ENCODE assay signal across 34 cellular contexts in the genomic region with DNA sequence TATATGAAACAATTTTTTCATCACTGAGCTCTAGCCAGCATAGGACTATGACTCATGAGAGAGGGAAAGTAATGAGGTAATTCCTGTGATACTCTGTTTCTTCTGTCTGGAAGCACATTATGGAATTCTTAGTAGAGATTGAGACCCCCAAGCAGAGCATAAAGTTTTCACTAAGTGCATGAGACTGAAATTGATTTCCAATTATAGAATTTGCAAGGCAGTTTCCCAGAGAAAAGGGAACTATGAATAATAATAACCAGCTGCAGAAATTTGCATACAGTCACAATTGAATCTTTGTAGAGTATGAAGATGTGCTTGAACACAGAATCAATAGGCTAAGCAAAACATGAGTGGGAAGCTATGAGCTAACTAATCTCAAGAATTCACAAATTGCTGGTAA.
DNase-seq lines count a peak whose midpoint lies in the region; ATAC-seq, FAIRE-seq and TF ChIP-seq lines count a peak whose summit lies in the region.
"Had no signal": no experiment of that assay in that cellular context is flagged by ENCODE, and none has a peak within 500 bp of the region (broad histone marks: within the 10 kb centered on the region; RNA-seq: fewer than 3 reads in every experiment).

No MANE protein-coding gene starts in this region.

- TF ChIP-seq RAD21 in HepG2 (CRISPR knock-in tag; IDR thresholded peaks at IDR 0.05) = no peak

- POLR2A ChIA-PET in HepG2 (lab: Yijun Ruan, JAX) = no interaction called here
- POLR2A ChIA-PET in activated CD8-positive, alpha-beta T cell treated with anti-CD3 and anti-CD28 coated beads, Interleukin-2, amount 10 ng/mL, durations not matched to agents 7 days and 5 days (lab: Charles Lee) = no interaction called here

- H3K36me3 ChIP-seq in bronchial epithelial cell (ENCODE audit: control insufficient read depth, insufficient read depth, low read length) = no peaks in the 10 kb centered on the region
- H3K36me3 ChIP-seq in gastroesophageal sphincter = no peaks in the 10 kb centered on the region
- no peaks in the 10 kb centered on the region for H3K36me3 ChIP-seq in HepG2 (replicated peaks in 1 of 2; ENCODE audit: control insufficient read depth in 1 of 2, insufficient read depth in 2 of 2, low read length in 2 of 2)
- H3K36me3 ChIP-seq: brain microvascular endothelial cell, pancreas, right atrium auricular region, uterus had no signal

- no peaks in the 10 kb centered on the region for H3K36me3 Mint-ChIP-seq in activated CD8-positive, alpha-beta T cell treated with anti-CD3 and anti-CD28 coated beads, Interleukin-2, amount 10 ng/mL, durations not matched to agents 7 days and 5 days (ENCODE audit: low read depth)
- H3K36me3 Mint-ChIP-seq: activated naive CD4-positive, alpha-beta T cell treated with anti-CD3 and anti-CD28 coated beads, Interleukin-2, amount 50 U/mL, for 24 hours; memory B cell; stimulated activated naive B cell treated with anti-CD40 and anti-IgM and Interleukin-4, amounts not matched to agents 10 μg/mL and 1 μg/mL and 100 μg/mL, for 72 hours had no signal

- FAIRE-seq in bronchial epithelial cell (lab: Jason Lieb, UNC) (no peak), HepG2 (lab: Jason Lieb, UNC) (no peak)
- FAIRE-seq: D721Med, GM19239, pancreas, small intestine had no signal

- CTCF ChIA-PET in HepG2 (lab: Yijun Ruan, JAX; ENCODE audit: low intra/inter-chr PET ratio, low total read pairs) = no interaction called here
- CTCF ChIA-PET in activated CD8-positive, alpha-beta T cell treated with anti-CD3 and anti-CD28 coated beads, Interleukin-2, amount 10 ng/mL, durations not matched to agents 7 days and 5 days (lab: Charles Lee) = no interaction called here

- BruUV-seq in HepG2 (replicated peaks; lab: Mats Ljungman, UMichigan) = no TSS peak

- no peaks in the 10 kb centered on the region for H3K27me3 Mint-ChIP-seq in activated CD8-positive, alpha-beta T cell treated with anti-CD3 and anti-CD28 coated beads, Interleukin-2, amount 10 ng/mL, durations not matched to agents 7 days and 5 days (ENCODE audit: low read depth)
- H3K27me3 Mint-ChIP-seq: activated naive CD4-positive, alpha-beta T cell treated with anti-CD3 and anti-CD28 coated beads, Interleukin-2, amount 50 U/mL, for 24 hours; CD4-positive, alpha-beta T cell; memory B cell; stimulated activated naive B cell treated with anti-CD40 and anti-IgM and Interleukin-4, amounts not matched to agents 10 μg/mL and 1 μg/mL and 100 μg/mL, for 72 hours had no signal

- in situ Hi-C loops in HepG2 (cut with HindIII; ENCODE audit: extremely low pct_ligation_motif_present, low pct_unique_long_range_greater_than_20kb) = no loop called here

- DNase-seq in DMS53 (lab: John Stamatoyannopoulos, UW) (peak; percentile 29), NCI-H1048 (lab: John Stamatoyannopoulos, UW) (peak; percentile 84), bronchial epithelial cell (ENCODE audit: low read depth) (peak; percentile 10), pons (ENCODE audit: low spot score) (peak; percentile 82), HepG2 (ENCODE audit: low spot score) (no peak), NCI-H2107 (lab: John Stamatoyannopoulos, UW) (no peak)
- no peak for DNase-seq in activated CD8-positive, alpha-beta T cell treated with anti-CD3 and anti-CD28 coated beads, Interleukin-2, amount 10 ng/mL, durations not matched to agents 7 days and 5 days
- DNase-seq: activated CD8-positive, alpha-beta memory T cell treated with anti-CD3 and anti-CD28 coated beads for 24 hours; activated T-cell treated with anti-CD3 and anti-CD28 coated beads for 4 hours; AML-193; amniotic stem cell; brain microvascular endothelial cell; CD4-positive, alpha-beta T cell; glutamatergic neuron; H9; Kasumi-1; NCI-H2171 treated with DMSO at 0.1 percent for 48 hours; NCI-H524 treated with DMSO at 0.1 percent for 48 hours; pancreas; SIG-M5; small intestine; stimulated activated naive B cell treated with anti-CD40 and anti-IgM and Interleukin-4, amounts not matched to agents 10 μg/mL and 1 μg/mL and 100 μg/mL, for 72 hours; SW 1271; testis; uterus had no signal

- no peak overlapping the region for H3K4me3 Mint-ChIP-seq in activated CD8-positive, alpha-beta T cell treated with anti-CD3 and anti-CD28 coated beads, Interleukin-2, amount 10 ng/mL, durations not matched to agents 7 days and 5 days
- H3K4me3 Mint-ChIP-seq: activated naive CD4-positive, alpha-beta T cell treated with anti-CD3 and anti-CD28 coated beads, Interleukin-2, amount 50 U/mL, for 24 hours; CD4-positive, alpha-beta T cell; H9; memory B cell; stimulated activated naive B cell treated with anti-CD40 and anti-IgM and Interleukin-4, amounts not matched to agents 10 μg/mL and 1 μg/mL and 100 μg/mL, for 72 hours had no signal

- H3K9me3 ChIP-seq in gastroesophageal sphincter = no peaks in the 10 kb centered on the region
- H3K9me3 ChIP-seq in HepG2 (ENCODE audit: low read length) = peaks cover 16% of the 10 kb centered on the region
- H3K9me3 ChIP-seq: pancreas, right atrium auricular region, testis, uterus had no signal

- no peak overlapping the region for H3K9ac ChIP-seq in HepG2 (ENCODE audit: insufficient read depth, low read depth, low read length)

- H3K4me3 ChIP-seq in bronchial epithelial cell (ENCODE audit: low read depth, low read length) (no peak overlapping the region), gastroesophageal sphincter (no peak overlapping the region), HepG2 (replicated peaks in 1 of 3; ENCODE audit: insufficient read depth in 1 of 3, low read depth in 2 of 3, low read length in 3 of 3) (no peak overlapping the region)
- H3K4me3 ChIP-seq: pancreas, right atrium auricular region, testis, uterus had no signal

- TF ChIP-seq CTCF in bronchial epithelial cell (IDR thresholded peaks at IDR 0.05; ENCODE audit: insufficient read depth, low read length, severe bottlenecking) (no peak), gastroesophageal sphincter (IDR thresholded peaks at IDR 0.05) (no peak), HepG2 (CRISPR knock-in tag; IDR thresholded peaks at IDR 0.05) (no peak)

- H3K27ac ChIP-seq in gastroesophageal sphincter (no peak overlapping the region), HepG2 (ENCODE audit: extremely low read length, insufficient read depth, low read length) (no peak overlapping the region)
- H3K27ac ChIP-seq: brain microvascular endothelial cell, epithelial cell of prostate, pancreas, right atrium auricular region, testis, uterus had no signal

- H3K4me1 ChIP-seq in gastroesophageal sphincter (no peaks in the 10 kb centered on the region), HepG2 (ENCODE audit: insufficient read depth, low read length) (no peaks in the 10 kb centered on the region)
- H3K4me1 ChIP-seq: pancreas, right atrium auricular region, testis, uterus had no signal

- H4K20me1 ChIP-seq in HepG2 (ENCODE audit: insufficient read depth, low read length) = no peaks in the 10 kb centered on the region

- H3K4me2 ChIP-seq in HepG2 (ENCODE audit: low read depth, low read length) = no peak overlapping the region

- TF ChIP-seq EP300 in gastroesophageal sphincter (IDR thresholded peaks at IDR 0.05) (no peak), HepG2 (IDR thresholded peaks at IDR 0.05; ENCODE audit: low read depth in 2 of 2, low read length in 2 of 2) (no peak), HepG2 (CRISPR knock-in tag; IDR thresholded peaks at IDR 0.05; ENCODE audit: borderline replicate concordance) (no peak)

- intact Hi-C loops in HepG2 (cut with micrococcal nuclease; ENCODE audit: unreplicated experiment) = no loop called here

- H3K9me3 Mint-ChIP-seq in activated CD8-positive, alpha-beta T cell treated with anti-CD3 and anti-CD28 coated beads, Interleukin-2, amount 10 ng/mL, durations not matched to agents 7 days and 5 days (ENCODE audit: insufficient read depth) = no peaks in the 10 kb centered on the region
- H3K9me3 Mint-ChIP-seq: memory B cell had no signal

- TF ChIP-seq POLR2A in gastroesophageal sphincter (IDR thresholded peaks at IDR 0.05) (no peak), HepG2 (IDR thresholded peaks at IDR 0.05; ENCODE audit: insufficient read depth in 1 of 2, low read depth in 2 of 2, low read length in 2 of 2) (no peak)

- no peaks in the 10 kb centered on the region for H3K79me2 ChIP-seq in HepG2 (ENCODE audit: insufficient read depth, low read length)

- ATAC-seq in gastroesophageal sphincter = no peak
- ATAC-seq in HepG2 = no peak
- no peak for ATAC-seq in activated CD8-positive, alpha-beta T cell treated with anti-CD3 and anti-CD28 coated beads, Interleukin-2, amount 10 ng/mL, durations not matched to agents 7 days and 5 days
- ATAC-seq: Panc1; pancreas; stimulated activated naive B cell treated with anti-CD40 and anti-IgM and Interleukin-4, amounts not matched to agents 10 μg/mL and 1 μg/mL and 100 μg/mL, for 72 hours had no signal

- H2AFZ ChIP-seq in HepG2 (ENCODE audit: low read length) = no peak overlapping the region

- H3K4me1 Mint-ChIP-seq in activated CD8-positive, alpha-beta T cell treated with anti-CD3 and anti-CD28 coated beads, Interleukin-2, amount 10 ng/mL, durations not matched to agents 7 days and 5 days (ENCODE audit: low read depth) = no peaks in the 10 kb centered on the region
- H3K4me1 Mint-ChIP-seq: activated naive CD4-positive, alpha-beta T cell treated with anti-CD3 and anti-CD28 coated beads, Interleukin-2, amount 50 U/mL, for 24 hours; memory B cell; stimulated activated naive B cell treated with anti-CD40 and anti-IgM and Interleukin-4, amounts not matched to agents 10 μg/mL and 1 μg/mL and 100 μg/mL, for 72 hours had no signal

- no peak overlapping the region for H3K27ac Mint-ChIP-seq in activated CD8-positive, alpha-beta T cell treated with anti-CD3 and anti-CD28 coated beads, Interleukin-2, amount 10 ng/mL, durations not matched to agents 7 days and 5 days
- H3K27ac Mint-ChIP-seq: activated naive CD4-positive, alpha-beta T cell treated with anti-CD3 and anti-CD28 coated beads, Interleukin-2, amount 50 U/mL, for 24 hours; activated T-helper 2 cell treated with anti-CD3 and anti-CD28 coated beads, Interferon-gamma antibody, Interleukin-2, Interleukin-4, amounts not matched to agents 10 μg/mL and 5 μg/mL and 100 μg/mL, durations not matched to agents 14 hours and 24 hours and 36 hours; CD4-positive, alpha-beta T cell; H9; memory B cell; stimulated activated naive B cell treated with anti-CD40 and anti-IgM and Interleukin-4, amounts not matched to agents 10 μg/mL and 1 μg/mL and 100 μg/mL, for 72 hours had no signal

- no peaks in the 10 kb centered on the region for H3K27me3 ChIP-seq in bronchial epithelial cell (ENCODE audit: control insufficient read depth, insufficient read depth, low read length)
- H3K27me3 ChIP-seq in gastroesophageal sphincter = no peaks in the 10 kb centered on the region
- H3K27me3 ChIP-seq in HepG2 (ENCODE audit: control insufficient read depth in 1 of 2, insufficient read depth in 2 of 2, low read length in 2 of 2) = no peaks in the 10 kb centered on the region
- H3K27me3 ChIP-seq: brain microvascular endothelial cell, pancreas, right atrium auricular region, testis, uterus had no signal

TF ChIP-seq in HepG2, 621 proteins besides CTCF, POLR2A, EP300 and RAD21 (continues in another document):
- TF ChIP-seq STAG1 (CRISPR knock-in tag; IDR thresholded peaks at IDR 0.05) (no peak), ARID2 (CRISPR knock-in tag; IDR thresholded peaks at IDR 0.05; ENCODE audit: borderline replicate concordance) (no peak), ZNF225 (CRISPR knock-in tag; IDR thresholded peaks at IDR 0.05) (no peak), ZBTB8A (CRISPR knock-in tag; IDR thresholded peaks at IDR 0.05; ENCODE audit: borderline replicate concordance, low read depth) (no peak)

Comparison
In these comparisons a context has a peak if more than half of its experiments do, and no peak if none do; other contexts are left out.
1. DNase-seq: peak in DMS53 (single experiment), NCI-H1048 (single experiment), bronchial epithelial cell (single experiment) and pons (single experiment); none in HepG2 (single experiment), NCI-H2107 (single experiment) and activated CD8-positive, alpha-beta T cell treated with anti-CD3 and anti-CD28 coated beads, Interleukin-2, amount 10 ng/mL, durations not matched to agents 7 days and 5 days (single experiment).